ENCODE assay signal across 11 cellular contexts in the genomic region with DNA sequence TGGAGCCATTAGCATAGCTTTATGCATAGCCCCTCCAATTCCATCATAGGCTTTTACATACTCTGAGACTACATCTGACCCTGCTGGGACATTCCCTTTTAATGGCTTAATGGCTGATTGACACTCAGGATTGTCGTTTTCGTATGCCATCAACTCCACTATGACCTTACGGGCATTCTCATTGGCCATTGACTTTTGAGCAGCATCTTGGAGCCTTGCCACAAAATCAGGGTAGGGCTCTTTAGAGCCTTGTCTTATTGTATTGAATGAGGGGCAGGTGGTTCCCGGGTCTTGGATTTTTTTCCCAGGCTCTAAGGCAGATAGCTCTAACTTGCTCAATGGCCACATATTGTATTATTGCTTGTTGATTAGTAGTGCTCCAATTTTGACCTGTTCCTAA. TPM values are rescaled to one million over a fixed set of nuclear protein-coding genes. Genes with fewer than 3 reads are reported as not detected.
"Had no signal": no experiment of that assay in that cellular context is flagged by ENCODE, and none has a peak within 500 bp of the region (broad histone marks: within the 10 kb centered on the region; RNA-seq: fewer than 3 reads in every experiment).

No MANE protein-coding gene starts in this region.

RNA-seq across cellular contexts. Expression of a gene that starts 9.1 kb away (rescaled TPM):
- total RNA-seq: endothelial cell of umbilical vein, esophagus mucosa had no signal

RNA-seq across cellular contexts. Expression of a gene that starts 22.7 kb away (rescaled TPM):
- total RNA-seq: aorta; endothelial cell of umbilical vein; esophagus mucosa; mammary epithelial cell; natural killer cell treated with Interleukin-12 subunit alpha and Interleukin-12 subunit beta and Interleukin-15 and Interleukin-18, amount 100 ng/mL, for 72 hours; osteocyte; ureter had no signal
- polyA plus RNA-seq: endothelial cell of umbilical vein, mammary epithelial cell had no signal

RNA-seq across cellular contexts. Expression of a gene that starts 29.0 kb away (rescaled TPM):
- total RNA-seq: aorta; dermis microvascular lymphatic vessel endothelial cell; endothelial cell of umbilical vein; esophagus mucosa; left ventricle myocardium superior; mammary epithelial cell; natural killer cell treated with Interleukin-12 subunit alpha and Interleukin-12 subunit beta and Interleukin-15 and Interleukin-18, amount 100 ng/mL, for 72 hours; osteocyte; prostate gland; ureter; WTC11 had no signal
- polyA plus RNA-seq: endothelial cell of umbilical vein, mammary epithelial cell had no signal
